Comparison of ENCODE assay signal across 9 cellular contexts in the genomic region with DNA sequence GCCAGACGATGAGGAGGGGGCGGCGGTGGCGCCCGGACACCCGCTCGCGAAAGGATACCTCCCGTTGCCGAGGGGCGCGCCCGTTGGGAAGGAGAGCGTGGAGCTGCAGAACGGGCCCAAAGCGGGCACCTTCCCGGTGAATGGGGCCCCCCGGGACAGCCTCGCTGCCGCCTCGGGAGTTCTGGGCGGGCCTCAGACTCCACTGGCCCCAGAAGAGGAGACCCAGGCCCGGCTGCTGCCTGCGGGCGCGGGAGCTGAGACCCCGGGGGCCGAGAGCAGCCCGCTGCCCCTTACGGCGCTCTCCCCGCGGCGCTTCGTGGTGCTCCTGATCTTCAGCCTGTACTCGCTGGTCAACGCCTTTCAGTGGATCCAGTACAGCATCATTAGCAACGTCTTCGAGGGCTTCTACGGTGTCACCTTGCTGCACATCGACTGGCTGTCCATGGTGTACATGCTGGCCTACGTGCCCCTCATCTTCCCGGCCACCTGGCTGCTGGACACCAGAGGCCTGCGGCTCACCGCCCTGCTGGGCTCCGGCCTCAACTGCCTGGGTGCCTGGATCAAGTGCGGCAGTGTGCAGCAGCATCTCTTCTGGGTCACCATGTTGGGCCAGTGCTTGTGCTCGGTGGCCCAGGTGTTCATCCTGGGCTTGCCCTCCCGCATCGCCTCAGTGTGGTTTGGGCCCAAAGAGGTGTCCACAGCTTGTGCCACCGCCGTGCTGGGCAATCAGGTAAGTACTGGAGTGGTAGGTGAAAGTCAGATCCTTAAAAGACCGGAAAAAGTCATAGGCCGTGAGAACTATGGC. TPM values are rescaled to one million over a fixed set of nuclear protein-coding genes. Genes with fewer than 3 reads are reported as not detected.
DNase-seq lines count a peak whose midpoint lies in the region; ATAC-seq and TF ChIP-seq lines count a peak whose summit lies in the region.
"Had no signal": no experiment of that assay in that cellular context is flagged by ENCODE, and none has a peak within 500 bp of the region (broad histone marks: within the 10 kb centered on the region; RNA-seq: fewer than 3 reads in every experiment).

No MANE protein-coding gene starts in this region.

- peaks cover 28% of the 10 kb centered on the region for H3K4me1 Mint-ChIP-seq in brain

- peaks cover 9% of the 10 kb centered on the region for H3K36me3 Mint-ChIP-seq in brain

- H3K9ac ChIP-seq in iPS-20b (ENCODE audit: low read depth, low read length): peak overlapping the region; percentile 90

- TF ChIP-seq CTCF in brain (conservative IDR thresholded peaks at IDR 0.05): no peak
- no peak for TF ChIP-seq CTCF in gastrocnemius medialis (IDR thresholded peaks at IDR 0.05 in 4 of 5, conservative IDR thresholded peaks at IDR 0.05 in 1 of 5)

- no peaks in the 10 kb centered on the region for H3K27me3 ChIP-seq in iPS-20b (ENCODE audit: insufficient read depth, low read length)
- H3K27me3 ChIP-seq in gastrocnemius medialis: no peaks in the 10 kb centered on the region

- intact Hi-C loops in gastrocnemius medialis (cut with DNase I; ENCODE audit: low total_unique reads): loop anchor here (5.0 kb wide), 3 partner anchors 66 to 154 kb away; partner anchors contain the start of genes NSL1 and TATDN3

- H3K4me3 Mint-ChIP-seq in brain: no peak overlapping the region

- H3K27me3 Mint-ChIP-seq in brain: peaks cover 12% of the 10 kb centered on the region

- H3K36me3 ChIP-seq in iPS-20b (ENCODE audit: insufficient read depth, low read depth, low read length) (peaks cover 28% of the 10 kb centered on the region), gastrocnemius medialis (no peaks in the 10 kb centered on the region)

- peak overlapping the region; percentile 93 to 99 (median 97) for H3K27ac Mint-ChIP-seq in brain

- peak; percentile 64 for DNase-seq in COLO668 (lab: John Stamatoyannopoulos, UW; ENCODE audit: unreplicated experiment)
- DNase-seq in RPMI7951 (ENCODE audit: low read depth): peak; percentile 39
- DNase-seq in gastrocnemius medialis: peak in 1 of 2 donors; percentile 15
- DNase-seq in iPS-NIHi11 (ENCODE audit: low spot score): no peak

- ATAC-seq in GM19324 (IDR thresholded peaks at IDR 0.05; ENCODE audit: low FRiP score, unreplicated experiment) (peak; percentile 21), HG03342 (IDR thresholded peaks at IDR 0.05; ENCODE audit: unreplicated experiment) (peak; percentile 11), gastrocnemius medialis (peak; percentile 37 to 48)

- H3K4me3 ChIP-seq in iPS-20b (ENCODE audit: low read length) (peak overlapping the region; percentile 100), gastrocnemius medialis (peak overlapping the region; percentile 86 to 98 (median 96))

- H3K9me3 ChIP-seq in iPS-20b (ENCODE audit: insufficient read depth, low read depth, low read length): no peaks in the 10 kb centered on the region
- H3K9me3 ChIP-seq in gastrocnemius medialis: no peaks in the 10 kb centered on the region

- H3K4me1 ChIP-seq in iPS-20b (ENCODE audit: insufficient read depth, low read length) (peaks cover 16% of the 10 kb centered on the region), gastrocnemius medialis (peaks cover 7 to 14% of the 10 kb centered on the region in 2 donors)

- TF ChIP-seq POLR2A in gastrocnemius medialis (IDR thresholded peaks at IDR 0.05): no peak

- H3K27ac ChIP-seq in iPS-20b (ENCODE audit: low read length) (peak overlapping the region; percentile 66), gastrocnemius medialis (peak overlapping the region; percentile 84 to 87 (median 86))

- in situ Hi-C loops in gastrocnemius medialis (cut with MboI; ENCODE audit: low sequenced_read_pairs in 4 of 4): no loop called here

- peaks cover 0 to 8% (median 0%) of the 10 kb centered on the region in 5 experiments for H3K9me3 Mint-ChIP-seq in brain

RNA-seq across cellular contexts. Expression of gene FLVCR1, which starts 0.6 kb away (rescaled TPM):
- 3.1 and 5.5 TPM in 2 replicates for total RNA-seq in RPMI7951 (2014; rRNA removed; shearing (Covaris generic))
- polyA plus RNA-seq in brain (ENCODE audit: insufficient read depth, low read depth, low replicate concordance): 6.1 TPM
- 10 to 100 TPM in 1 of 4 donors, 1 to 10 TPM in 2, under 1 TPM in 1; 0.66 to 19.8 (median 1.7) TPM for total RNA-seq in gastrocnemius medialis

RNA-seq across cellular contexts. Expression of gene SPATA45, which starts 11.2 kb away (rescaled TPM):
- not detected in 2 replicates for total RNA-seq in RPMI7951 (2014; rRNA removed; shearing (Covaris generic))
- not detected for polyA plus RNA-seq in brain (ENCODE audit: insufficient read depth, low read depth, low replicate concordance)
- not detected for total RNA-seq in gastrocnemius medialis
- total RNA-seq: activated CD8-positive, alpha-beta memory T cell treated with anti-CD3 and anti-CD28 coated beads for 36 hours had no signal
